ENCODE assay signal across 8 cellular contexts in the genomic region with DNA sequence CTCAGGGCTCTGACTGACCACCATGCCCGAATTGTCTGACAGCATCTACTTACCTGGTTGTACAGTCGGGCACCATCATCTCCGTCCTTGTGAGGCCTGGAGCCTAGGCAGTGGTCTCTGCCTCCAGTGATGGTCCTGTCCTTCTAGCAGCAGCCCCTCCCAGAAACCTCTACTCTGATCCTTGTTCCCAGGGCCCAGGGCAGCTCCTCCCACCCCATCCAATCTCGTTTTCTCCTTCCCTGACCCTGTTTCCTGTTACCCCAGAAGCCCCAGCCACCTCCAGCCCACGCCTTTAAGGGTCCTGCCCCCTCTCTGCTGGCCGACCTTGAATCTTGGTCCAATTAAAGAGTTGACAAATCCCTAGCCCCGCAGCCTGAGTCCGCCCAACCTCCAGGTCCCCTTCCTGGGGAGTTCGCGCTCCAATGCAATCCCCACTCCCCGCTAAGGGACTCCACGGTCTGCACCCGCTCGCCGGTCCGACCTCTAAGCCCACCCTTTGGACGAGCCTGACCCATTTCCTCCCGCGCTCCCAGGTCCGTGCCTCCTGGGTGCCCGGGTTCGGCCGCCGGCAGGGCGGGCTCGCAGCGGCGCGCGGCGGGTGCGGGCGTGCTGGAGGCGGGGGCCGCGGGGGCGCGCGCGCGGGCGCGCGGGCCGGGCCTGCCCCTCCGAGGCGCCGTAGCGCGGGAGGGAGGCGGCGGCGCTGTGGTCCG. TPM values are rescaled to one million over a fixed set of nuclear protein-coding genes. Genes with fewer than 3 reads are reported as not detected.
DNase-seq lines count a peak whose midpoint lies in the region; FAIRE-seq and TF ChIP-seq lines count a peak whose summit lies in the region.

A gene with protein sequence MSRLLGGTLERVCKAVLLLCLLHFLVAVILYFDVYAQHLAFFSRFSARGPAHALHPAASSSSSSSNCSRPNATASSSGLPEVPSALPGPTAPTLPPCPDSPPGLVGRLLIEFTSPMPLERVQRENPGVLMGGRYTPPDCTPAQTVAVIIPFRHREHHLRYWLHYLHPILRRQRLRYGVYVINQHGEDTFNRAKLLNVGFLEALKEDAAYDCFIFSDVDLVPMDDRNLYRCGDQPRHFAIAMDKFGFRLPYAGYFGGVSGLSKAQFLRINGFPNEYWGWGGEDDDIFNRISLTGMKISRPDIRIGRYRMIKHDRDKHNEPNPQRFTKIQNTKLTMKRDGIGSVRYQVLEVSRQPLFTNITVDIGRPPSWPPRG (plus strand): TSS at position 660 of the 710 bp plus-strand sequence. CDS start 1,951 bp downstream, outside the sequence.

- peaks cover 3% of the 10 kb centered on the region; the same call in 1 of the 2 replicates for H3K4me1 ChIP-seq in HEK293 (ENCODE audit: control insufficient read depth, insufficient read depth, low read length)

- H3K9ac ChIP-seq in SK-N-MC (ENCODE audit: insufficient read length): peak within 1 kb of the TSS; percentile 78

- H3K4me3 ChIP-seq in HEK293 (ENCODE audit: low read depth, low read length) (peak within 1 kb of the TSS; percentile 67), SK-N-MC (peak within 1 kb of the TSS; percentile 84), bronchial epithelial cell (ENCODE audit: low read depth, low read length) (peak within 1 kb of the TSS; percentile 46), skin epidermis (peak within 1 kb of the TSS; percentile 40 to 84 (median 73))

- no peaks in the 10 kb centered on the region for H3K27me3 ChIP-seq in bronchial epithelial cell (ENCODE audit: control insufficient read depth, insufficient read depth, low read length)

- POLR2A ChIA-PET in HEK293 (lab: Yijun Ruan, JAX): interaction anchor here (0.6 to 1.3 kb wide), 3 partner anchors 9 to 31 kb away, joined by 3 to 4 read pairs (median 4); a partner anchor contains a TSS

- peaks cover 29 to 31% of the 10 kb centered on the region in 2 donors for H3K36me3 Mint-ChIP-seq in CD14-positive monocyte

- no peak for FAIRE-seq in bronchial epithelial cell (lab: Jason Lieb, UNC)

- H3K27ac Mint-ChIP-seq in CD14-positive monocyte: peak within 1 kb of the TSS; percentile 37 to 75 (median 66)

- DNase-seq in CD14-positive monocyte (ENCODE audit: low spot score) (no peak), SK-N-MC (ENCODE audit: low read depth, low spot score) (no peak), bronchial epithelial cell (ENCODE audit: low read depth) (no peak), iris pigment epithelial cell (ENCODE audit: low read depth) (peak; percentile 26), NCI-H2107 treated with DMSO at 0.1 percent for 48 hours (lab: John Stamatoyannopoulos, UW; ENCODE audit: unreplicated experiment) (no peak), pons (ENCODE audit: low spot score) (no peak)

- H3K4me1 Mint-ChIP-seq in CD14-positive monocyte: peaks cover 69% of the 10 kb centered on the region

- peaks cover 4 to 8% (median 6%) of the 10 kb centered on the region in 3 donors for H3K27me3 Mint-ChIP-seq in CD14-positive monocyte (ENCODE audit: low read depth in 3 of 3)

- peak within 1 kb of the TSS; percentile 67; the same call in 1 of the 2 replicates for H3K27ac ChIP-seq in HEK293 (ENCODE audit: extremely low read depth, low read depth, low read length)
- no peak within 1 kb of the TSS for H3K27ac ChIP-seq in SK-N-MC
- peak within 1 kb of the TSS; percentile 31 to 95 (median 84) for H3K27ac ChIP-seq in skin epidermis

- H3K9me3 ChIP-seq in HEK293 (ENCODE audit: control insufficient read depth, insufficient read depth, low read depth, low read length) (no peaks in the 10 kb centered on the region), SK-N-MC (ENCODE audit: low read depth, low read length) (no peaks in the 10 kb centered on the region)

- no peak for TF ChIP-seq CTCF in CD14-positive monocyte (IDR thresholded peaks at IDR 0.05)
- no peak for TF ChIP-seq CTCF in HEK293 (tag by site-specific recombination; IDR thresholded peaks at IDR 0.05)
- no peak for TF ChIP-seq CTCF in bronchial epithelial cell (IDR thresholded peaks at IDR 0.05; ENCODE audit: insufficient read depth, low read length, severe bottlenecking)

- H3K4me3 Mint-ChIP-seq in CD14-positive monocyte: peak within 1 kb of the TSS; percentile 84 to 89

- peaks cover 7 to 62% of the 10 kb centered on the region in 2 experiments; a peak in 2 of 3 replicates for H3K36me3 ChIP-seq in HEK293 (ENCODE audit: control insufficient read depth in 2 of 2, insufficient read depth in 1 of 2, low read length in 2 of 2)
- H3K36me3 ChIP-seq in SK-N-MC (ENCODE audit: insufficient read depth, low read length): peaks cover 32% of the 10 kb centered on the region
- peaks cover 19% of the 10 kb centered on the region for H3K36me3 ChIP-seq in bronchial epithelial cell (ENCODE audit: control insufficient read depth, insufficient read depth, low read length)

- H3K9me3 Mint-ChIP-seq in CD14-positive monocyte: peaks cover 0 to 2% (median 0%) of the 10 kb centered on the region in 7 donors

- intact Hi-C loops in CD14-positive monocyte (cut with micrococcal nuclease): loop anchor here in 1 of 2 donors (10.0 kb wide), 2 partner anchors 324 to 376 kb away; a partner anchor contains a TSS

- CTCF ChIA-PET in HEK293 (lab: Yijun Ruan, JAX): no interaction called here

TF ChIP-seq in HEK293, 187 proteins besides CTCF, POLR2A, EP300 and RAD21 (continues in another document):
- TF ChIP-seq, protein P1, sequence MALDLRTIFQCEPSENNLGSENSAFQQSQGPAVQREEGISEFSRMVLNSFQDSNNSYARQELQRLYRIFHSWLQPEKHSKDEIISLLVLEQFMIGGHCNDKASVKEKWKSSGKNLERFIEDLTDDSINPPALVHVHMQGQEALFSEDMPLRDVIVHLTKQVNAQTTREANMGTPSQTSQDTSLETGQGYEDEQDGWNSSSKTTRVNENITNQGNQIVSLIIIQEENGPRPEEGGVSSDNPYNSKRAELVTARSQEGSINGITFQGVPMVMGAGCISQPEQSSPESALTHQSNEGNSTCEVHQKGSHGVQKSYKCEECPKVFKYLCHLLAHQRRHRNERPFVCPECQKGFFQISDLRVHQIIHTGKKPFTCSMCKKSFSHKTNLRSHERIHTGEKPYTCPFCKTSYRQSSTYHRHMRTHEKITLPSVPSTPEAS (tag by site-specific recombination; IDR thresholded peaks at IDR 0.05): no peak
- TF ChIP-seq ZNF266 (tag by site-specific recombination; IDR thresholded peaks at IDR 0.05; ENCODE audit: low read depth) (no peak), ZNF121 (tag by site-specific recombination; IDR thresholded peaks at IDR 0.05) (0 out of 2 replicates have a peak, but pooled peaks have one; percentile 14), ZNF530 (tag by site-specific recombination; IDR thresholded peaks at IDR 0.05; ENCODE audit: low read depth) (no peak), ZNF558 (tag by site-specific recombination; IDR thresholded peaks at IDR 0.05) (no peak), ZNF175 (tag by site-specific recombination; IDR thresholded peaks at IDR 0.05) (no peak), ZNF24 (tag by site-specific recombination; IDR thresholded peaks at IDR 0.05) (no peak), GFI1B (tag by site-specific recombination; IDR thresholded peaks at IDR 0.05) (no peak), ZNF311 (tag by site-specific recombination; IDR thresholded peaks at IDR 0.05; ENCODE audit: borderline replicate concordance) (no peak), REPIN1 (tag by site-specific recombination; IDR thresholded peaks at IDR 0.05; ENCODE audit: low read depth) (no peak), BCL11A (tag by site-specific recombination; IDR thresholded peaks at IDR 0.05; ENCODE audit: low read depth) (no peak), SETDB1 (IDR thresholded peaks at IDR 0.05; ENCODE audit: insufficient read length, low read length) (no peak)
- TF ChIP-seq, protein P2, sequence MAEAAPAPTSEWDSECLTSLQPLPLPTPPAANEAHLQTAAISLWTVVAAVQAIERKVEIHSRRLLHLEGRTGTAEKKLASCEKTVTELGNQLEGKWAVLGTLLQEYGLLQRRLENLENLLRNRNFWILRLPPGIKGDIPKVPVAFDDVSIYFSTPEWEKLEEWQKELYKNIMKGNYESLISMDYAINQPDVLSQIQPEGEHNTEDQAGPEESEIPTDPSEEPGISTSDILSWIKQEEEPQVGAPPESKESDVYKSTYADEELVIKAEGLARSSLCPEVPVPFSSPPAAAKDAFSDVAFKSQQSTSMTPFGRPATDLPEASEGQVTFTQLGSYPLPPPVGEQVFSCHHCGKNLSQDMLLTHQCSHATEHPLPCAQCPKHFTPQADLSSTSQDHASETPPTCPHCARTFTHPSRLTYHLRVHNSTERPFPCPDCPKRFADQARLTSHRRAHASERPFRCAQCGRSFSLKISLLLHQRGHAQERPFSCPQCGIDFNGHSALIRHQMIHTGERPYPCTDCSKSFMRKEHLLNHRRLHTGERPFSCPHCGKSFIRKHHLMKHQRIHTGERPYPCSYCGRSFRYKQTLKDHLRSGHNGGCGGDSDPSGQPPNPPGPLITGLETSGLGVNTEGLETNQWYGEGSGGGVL (tag by site-specific recombination; IDR thresholded peaks at IDR 0.05): peak; percentile 16; the same call in 1 of the 2 replicates
- TF ChIP-seq, protein P3, sequence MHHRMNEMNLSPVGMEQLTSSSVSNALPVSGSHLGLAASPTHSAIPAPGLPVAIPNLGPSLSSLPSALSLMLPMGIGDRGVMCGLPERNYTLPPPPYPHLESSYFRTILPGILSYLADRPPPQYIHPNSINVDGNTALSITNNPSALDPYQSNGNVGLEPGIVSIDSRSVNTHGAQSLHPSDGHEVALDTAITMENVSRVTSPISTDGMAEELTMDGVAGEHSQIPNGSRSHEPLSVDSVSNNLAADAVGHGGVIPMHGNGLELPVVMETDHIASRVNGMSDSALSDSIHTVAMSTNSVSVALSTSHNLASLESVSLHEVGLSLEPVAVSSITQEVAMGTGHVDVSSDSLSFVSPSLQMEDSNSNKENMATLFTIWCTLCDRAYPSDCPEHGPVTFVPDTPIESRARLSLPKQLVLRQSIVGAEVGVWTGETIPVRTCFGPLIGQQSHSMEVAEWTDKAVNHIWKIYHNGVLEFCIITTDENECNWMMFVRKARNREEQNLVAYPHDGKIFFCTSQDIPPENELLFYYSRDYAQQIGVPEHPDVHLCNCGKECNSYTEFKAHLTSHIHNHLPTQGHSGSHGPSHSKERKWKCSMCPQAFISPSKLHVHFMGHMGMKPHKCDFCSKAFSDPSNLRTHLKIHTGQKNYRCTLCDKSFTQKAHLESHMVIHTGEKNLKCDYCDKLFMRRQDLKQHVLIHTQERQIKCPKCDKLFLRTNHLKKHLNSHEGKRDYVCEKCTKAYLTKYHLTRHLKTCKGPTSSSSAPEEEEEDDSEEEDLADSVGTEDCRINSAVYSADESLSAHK (tag by site-specific recombination; IDR thresholded peaks at IDR 0.05): 0 out of 2 replicates have a peak, but pooled peaks have one; percentile 5

RNA-seq across cellular contexts. Expression of the gene that starts here (rescaled TPM):
- under 1 TPM in 1 of 2 donors, not detected in 1; 0.30 TPM for polyA plus RNA-seq in CD14-positive monocyte
- 72.7 and 84.0 TPM in 2 replicates for total RNA-seq in bronchial epithelial cell
